8 cellular contexts compared by ENCODE assay signal in genomic region chr14:67704484-67705089, GRCh38. TPM values are rescaled to one million over a fixed set of nuclear protein-coding genes. Genes with fewer than 3 reads are reported as not detected.
DNase-seq lines count a peak whose midpoint lies in the region; ATAC-seq and TF ChIP-seq lines count a peak whose summit lies in the region.

No MANE protein-coding gene starts in this region.

- H3K9me2 ChIP-seq in OCI-LY1 (ENCODE audit: low read depth, low read length) = no peaks in the 10 kb centered on the region

- H2AFZ ChIP-seq in OCI-LY1 (ENCODE audit: low read length) = no peak overlapping the region

- TF ChIP-seq CTCF in OCI-LY1 (IDR thresholded peaks at IDR 0.05; ENCODE audit: low read length) (peak; percentile 76), brain (conservative IDR thresholded peaks at IDR 0.05) (peak; percentile 84)

- H3K4me3 Mint-ChIP-seq in activated T-cell treated with anti-CD3 and anti-CD28 coated beads, Interleukin-2, amount 50 U/mL, for 4 hours = no peak overlapping the region
- H3K4me3 Mint-ChIP-seq in brain = peak overlapping the region in 1 of 5 experiments; percentile 21
- no peak overlapping the region for H3K4me3 Mint-ChIP-seq in stimulated activated memory B cell treated with anti-CD40 and anti-IgM and Interleukin-4, amounts not matched to agents 10 μg/mL and 1 μg/mL and 100 μg/mL, for 72 hours

- peak; percentile 60 to 71 for ATAC-seq in activated T-cell treated with anti-CD3 and anti-CD28 coated beads, Interleukin-2, amount 50 U/mL, for 4 hours
- peak; percentile 78 for ATAC-seq in stimulated activated memory B cell treated with anti-CD40 and anti-IgM and Interleukin-4, amounts not matched to agents 10 μg/mL and 1 μg/mL and 100 μg/mL, for 72 hours
- no peak for ATAC-seq in GM19324 (IDR thresholded peaks at IDR 0.05; ENCODE audit: low FRiP score, unreplicated experiment)

- H3K36me3 ChIP-seq in OCI-LY1 (ENCODE audit: insufficient read depth, low read length) = no peaks in the 10 kb centered on the region

- H3K9me3 Mint-ChIP-seq in activated T-cell treated with anti-CD3 and anti-CD28 coated beads, Interleukin-2, amount 50 U/mL, for 4 hours = no peaks in the 10 kb centered on the region
- peaks cover 4 to 11% (median 6%) of the 10 kb centered on the region in 5 experiments for H3K9me3 Mint-ChIP-seq in brain
- no peaks in the 10 kb centered on the region for H3K9me3 Mint-ChIP-seq in stimulated activated memory B cell treated with anti-CD40 and anti-IgM and Interleukin-4, amounts not matched to agents 10 μg/mL and 1 μg/mL and 100 μg/mL, for 72 hours

- H4K20me1 ChIP-seq in OCI-LY1 (ENCODE audit: insufficient read depth, low read length) = no peaks in the 10 kb centered on the region

- H3K4me3 ChIP-seq in OCI-LY1 (ENCODE audit: low read depth, low read length, poor library complexity, severe bottlenecking) = no peak overlapping the region

- peak overlapping the region in 1 of 5 experiments; percentile 5 for H3K27ac Mint-ChIP-seq in brain
- H3K27ac Mint-ChIP-seq in stimulated activated memory B cell treated with anti-CD40 and anti-IgM and Interleukin-4, amounts not matched to agents 10 μg/mL and 1 μg/mL and 100 μg/mL, for 72 hours = no peak overlapping the region

- no peak overlapping the region for H3K4me2 ChIP-seq in OCI-LY1 (ENCODE audit: low read length)

- H3K27ac ChIP-seq in OCI-LY1 (ENCODE audit: low read depth, low read length, poor library complexity, severe bottlenecking) = no peak overlapping the region

- no peak for DNase-seq in activated T-cell treated with anti-CD3 and anti-CD28 coated beads, Interleukin-2, amount 50 U/mL, for 4 hours
- DNase-seq in activated T-cell treated with anti-CD3 and anti-CD28 coated beads, Interleukin-2, amount 50 U/mL, for 1 hour = no peak
- peak; percentile 83 to 91 for DNase-seq in Kasumi-1 (lab: John Stamatoyannopoulos, UW)
- DNase-seq in iPS-NIHi7 (ENCODE audit: extremely low spot score) = peak; percentile 72

- H3K9ac ChIP-seq in OCI-LY1 (ENCODE audit: low read length) = no peak overlapping the region

- no peaks in the 10 kb centered on the region for H3K4me1 ChIP-seq in OCI-LY1 (ENCODE audit: insufficient read depth, low read length, severe bottlenecking)

- no peaks in the 10 kb centered on the region for H3K36me3 Mint-ChIP-seq in activated T-cell treated with anti-CD3 and anti-CD28 coated beads, Interleukin-2, amount 50 U/mL, for 4 hours (ENCODE audit: insufficient read depth)
- H3K36me3 Mint-ChIP-seq in brain = no peaks in the 10 kb centered on the region
- H3K36me3 Mint-ChIP-seq in stimulated activated memory B cell treated with anti-CD40 and anti-IgM and Interleukin-4, amounts not matched to agents 10 μg/mL and 1 μg/mL and 100 μg/mL, for 72 hours = no peaks in the 10 kb centered on the region

- H3K4me1 Mint-ChIP-seq in activated T-cell treated with anti-CD3 and anti-CD28 coated beads, Interleukin-2, amount 50 U/mL, for 4 hours (ENCODE audit: low read depth) = no peaks in the 10 kb centered on the region
- H3K4me1 Mint-ChIP-seq in brain = peaks cover 7% of the 10 kb centered on the region
- H3K4me1 Mint-ChIP-seq in stimulated activated memory B cell treated with anti-CD40 and anti-IgM and Interleukin-4, amounts not matched to agents 10 μg/mL and 1 μg/mL and 100 μg/mL, for 72 hours = no peaks in the 10 kb centered on the region

- H3F3A ChIP-seq in OCI-LY1 (ENCODE audit: insufficient read depth, low read length) = no peaks in the 10 kb centered on the region

- H3K27me3 Mint-ChIP-seq in activated T-cell treated with anti-CD3 and anti-CD28 coated beads, Interleukin-2, amount 50 U/mL, for 4 hours (ENCODE audit: low read depth) = peaks cover 3% of the 10 kb centered on the region
- H3K27me3 Mint-ChIP-seq in brain = peaks cover 7% of the 10 kb centered on the region
- no peaks in the 10 kb centered on the region for H3K27me3 Mint-ChIP-seq in stimulated activated memory B cell treated with anti-CD40 and anti-IgM and Interleukin-4, amounts not matched to agents 10 μg/mL and 1 μg/mL and 100 μg/mL, for 72 hours

- H3K9me3 ChIP-seq in OCI-LY1 (ENCODE audit: low read length) = peaks cover 11% of the 10 kb centered on the region

- no peaks in the 10 kb centered on the region for H3K79me2 ChIP-seq in OCI-LY1 (ENCODE audit: insufficient read depth, low read length)

- H3K27me3 ChIP-seq in OCI-LY1 (ENCODE audit: insufficient read depth, low read length) = no peaks in the 10 kb centered on the region

RNA-seq across cellular contexts. Expression of gene RDH12, which starts 2.9 kb away (rescaled TPM):
- total RNA-seq in activated T-cell treated with anti-CD3 and anti-CD28 coated beads, Interleukin-2, amount 50 U/mL, for 4 hours = under 1 TPM in 1 of 3 donors, not detected in 2; 0.15 TPM
- polyA plus RNA-seq in brain (ENCODE audit: insufficient read depth, low read depth, low replicate concordance) = 0.63 TPM

RNA-seq across cellular contexts. Expression of gene RDH11, which starts 9.0 kb away (rescaled TPM):
- 10 to 100 TPM; 37.9 to 43.3 (median 42.5) TPM for total RNA-seq in activated T-cell treated with anti-CD3 and anti-CD28 coated beads, Interleukin-2, amount 50 U/mL, for 4 hours
- 67.7 TPM for polyA plus RNA-seq in brain (ENCODE audit: insufficient read depth, low read depth, low replicate concordance)

RNA-seq across cellular contexts. Expression of gene VTI1B, which starts 30.2 kb away (rescaled TPM):
- 10 to 100 TPM; 79.2 to 86.8 (median 80.1) TPM for total RNA-seq in activated T-cell treated with anti-CD3 and anti-CD28 coated beads, Interleukin-2, amount 50 U/mL, for 4 hours
- 102 TPM for polyA plus RNA-seq in brain (ENCODE audit: insufficient read depth, low read depth, low replicate concordance)

Comparison
In these comparisons a context has a peak if more than half of its experiments do, and no peak if none do; other contexts are left out.
1. DNase-seq: peak in Kasumi-1 (2 of 2) and iPS-NIHi7 (single experiment); none in activated T-cell treated with anti-CD3 and anti-CD28 coated beads, Interleukin-2, amount 50 U/mL, for 4 hours (single experiment) and activated T-cell treated with anti-CD3 and anti-CD28 coated beads, Interleukin-2, amount 50 U/mL, for 1 hour (single experiment).